Comparison of ENCODE assay signal across 16 cellular contexts in the genomic region with DNA sequence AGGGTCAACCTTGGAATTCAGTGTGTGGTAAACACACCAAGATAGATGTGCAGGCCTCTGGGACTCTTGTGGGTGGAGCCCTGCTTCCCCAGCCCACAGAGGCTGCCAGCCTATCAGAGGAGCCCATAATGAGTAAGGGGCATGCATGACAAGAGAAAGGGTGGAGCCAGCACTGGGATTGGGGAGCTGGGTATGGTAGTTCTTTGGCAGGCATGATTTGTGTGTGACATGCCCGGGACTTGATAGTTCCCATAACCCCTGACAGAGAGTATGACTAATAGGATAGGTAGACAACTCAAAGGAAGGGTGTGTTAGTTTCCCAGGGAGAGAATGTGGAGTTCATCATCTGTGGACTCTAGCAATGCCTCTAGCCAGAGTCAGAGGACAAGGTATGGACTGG.
DNase-seq lines count a peak whose midpoint lies in the region; TF ChIP-seq lines count a peak whose summit lies in the region.
"Had no signal": no experiment of that assay in that cellular context is flagged by ENCODE, and none has a peak within 500 bp of the region (broad histone marks: within the 10 kb centered on the region; RNA-seq: fewer than 3 reads in every experiment).

No MANE protein-coding gene starts in this region.

- peaks cover 13% of the 10 kb centered on the region for H3K27me3 Mint-ChIP-seq in Caco-2 (ENCODE audit: insufficient read depth, unreplicated experiment)

- no peak overlapping the region for H3K4me3 Mint-ChIP-seq in Caco-2 (ENCODE audit: unreplicated experiment)
- H3K4me3 Mint-ChIP-seq: activated CD8-positive, alpha-beta T cell treated with anti-CD3 and anti-CD28 coated beads for 36 hours; immature natural killer cell had no signal

- peaks cover 9% of the 10 kb centered on the region for H3K9me3 Mint-ChIP-seq in Caco-2 (ENCODE audit: unreplicated experiment)
- H3K9me3 Mint-ChIP-seq: activated CD8-positive, alpha-beta T cell treated with anti-CD3 and anti-CD28 coated beads for 36 hours; immature natural killer cell had no signal

- H3K27ac Mint-ChIP-seq in Caco-2 (ENCODE audit: unreplicated experiment), result no peak overlapping the region
- H3K27ac Mint-ChIP-seq: activated CD8-positive, alpha-beta T cell treated with anti-CD3 and anti-CD28 coated beads for 36 hours; immature natural killer cell had no signal

- POLR2A ChIA-PET in Caco-2 (lab: Charles Lee), result no interaction called here

- TF ChIP-seq CTCF in Caco-2 (IDR thresholded peaks at IDR 0.05; ENCODE audit: insufficient read depth in 1 of 2, low read depth in 1 of 2, low read length in 1 of 2, severe bottlenecking in 1 of 2, unreplicated experiment in 1 of 2) (no peak), epithelial cell of esophagus (IDR thresholded peaks at IDR 0.05; ENCODE audit: insufficient read depth, low read depth, low read length, missing control alignments) (no peak)

- no TSS peak for BruUV-seq in Caco-2 (replicated peaks; lab: Mats Ljungman, UMichigan)

- DNase-seq in Caco-2 (peak; percentile 32 to 80), LHCN-M2 (ENCODE audit: low read depth) (peak; percentile 3), epithelial cell of esophagus (ENCODE audit: low read depth) (peak; percentile 96), NCI-H345 treated with DMSO at 0.1 percent for 48 hours (lab: John Stamatoyannopoulos, UW; ENCODE audit: unreplicated experiment) (no peak), NCI-H2029 treated with DMSO at 0.1 percent for 48 hours (lab: John Stamatoyannopoulos, UW) (no peak)
- no peak for DNase-seq in stimulated activated CD4-positive, alpha-beta T cell treated with anti-CD3 and anti-CD28 coated beads, Interleukin-4, amount 100 ng/mL, for 1 hour
- no peak for DNase-seq in activated CD4-positive, alpha-beta T cell treated with anti-CD3 and anti-CD28 coated beads for 4 hours
- DNase-seq: activated CD8-positive, alpha-beta T cell treated with anti-CD3 and anti-CD28 coated beads for 36 hours; activated effector memory CD4-positive, alpha-beta T cell treated with anti-CD3 and anti-CD28 coated beads, Interleukin-2, amount 50 U/mL, for 16 hours; DMS153; dorsolateral prefrontal cortex; immature natural killer cell; NCI-H2171 treated with DMSO at 0.1 percent for 48 hours had no signal

- H3K36me3 ChIP-seq in Caco-2 (ENCODE audit: control insufficient read depth, insufficient read depth, low read length), result no peaks in the 10 kb centered on the region
- no peaks in the 10 kb centered on the region for H3K36me3 ChIP-seq in mesodermal cell (ENCODE audit: control insufficient read depth, insufficient read depth, low read length)

- intact Hi-C loops in Caco-2 (cut with micrococcal nuclease; ENCODE audit: unreplicated experiment), result no loop called here

- WGBS in mesodermal cell (ENCODE audit: insufficient coverage in 2 of 2), 2 experiments, result 89 to 100% methylated on average over 1 of the region's 1 CpG

- H3K4me1 Mint-ChIP-seq in Caco-2 (ENCODE audit: low read depth, unreplicated experiment), result no peaks in the 10 kb centered on the region
- H3K4me1 Mint-ChIP-seq: immature natural killer cell had no signal

- no peak overlapping the region for H3K4me3 ChIP-seq in Caco-2 (ENCODE audit: low read depth, low read length)
- H3K4me3 ChIP-seq in epithelial cell of esophagus (ENCODE audit: low read length), result no peak overlapping the region
- H3K4me3 ChIP-seq in mesodermal cell (ENCODE audit: extremely low read depth, insufficient read depth, low read length, poor library complexity, severe bottlenecking), result no peak overlapping the region
- H3K4me3 ChIP-seq: dorsolateral prefrontal cortex, SK-N-MC had no signal

- CTCF ChIA-PET in Caco-2 (lab: Charles Lee), result interaction anchor here (0.6 to 1.9 kb wide), 3 partner anchors 84 to 315 kb away, joined by 3 to 5 read pairs (median 5); no protein-coding TSS in a partner anchor

- H3K9me3 ChIP-seq in Caco-2 (no peaks in the 10 kb centered on the region), mesodermal cell (ENCODE audit: control insufficient read depth, low read length) (no peaks in the 10 kb centered on the region)

- peak overlapping the region; percentile 36 for H3K27ac ChIP-seq in mesodermal cell (ENCODE audit: low read depth, low read length, severe bottlenecking)
- H3K27ac ChIP-seq: parathyroid adenoma, SK-N-MC had no signal

- no peaks in the 10 kb centered on the region for H3K36me3 Mint-ChIP-seq in Caco-2 (ENCODE audit: insufficient read depth, unreplicated experiment)
- H3K36me3 Mint-ChIP-seq: immature natural killer cell had no signal

- H3K4me1 ChIP-seq in Caco-2, result no peaks in the 10 kb centered on the region
- H3K4me1 ChIP-seq in mesodermal cell (ENCODE audit: control insufficient read depth, insufficient read depth, low read length, poor library complexity, severe bottlenecking), result no peaks in the 10 kb centered on the region
- H3K4me1 ChIP-seq: parathyroid adenoma had no signal

- H3K27me3 ChIP-seq in Caco-2 (replicated peaks; ENCODE audit: control insufficient read depth, insufficient read depth, low read length), result no peaks in the 10 kb centered on the region
- H3K27me3 ChIP-seq: dorsolateral prefrontal cortex had no signal

Comparison
In these comparisons a context has a peak if more than half of its experiments do, and no peak if none do; other contexts are left out.
1. DNase-seq: peak in Caco-2 (2 of 2), LHCN-M2 (single experiment) and epithelial cell of esophagus (single experiment); none in NCI-H345 treated with DMSO at 0.1 percent for 48 hours (single experiment), stimulated activated CD4-positive, alpha-beta T cell treated with anti-CD3 and anti-CD28 coated beads, Interleukin-4, amount 100 ng/mL, for 1 hour (single experiment), NCI-H2029 treated with DMSO at 0.1 percent for 48 hours (single experiment) and activated CD4-positive, alpha-beta T cell treated with anti-CD3 and anti-CD28 coated beads for 4 hours (0 of 2).